ENCODE assay signal across 1 cellular context in the genomic region with DNA sequence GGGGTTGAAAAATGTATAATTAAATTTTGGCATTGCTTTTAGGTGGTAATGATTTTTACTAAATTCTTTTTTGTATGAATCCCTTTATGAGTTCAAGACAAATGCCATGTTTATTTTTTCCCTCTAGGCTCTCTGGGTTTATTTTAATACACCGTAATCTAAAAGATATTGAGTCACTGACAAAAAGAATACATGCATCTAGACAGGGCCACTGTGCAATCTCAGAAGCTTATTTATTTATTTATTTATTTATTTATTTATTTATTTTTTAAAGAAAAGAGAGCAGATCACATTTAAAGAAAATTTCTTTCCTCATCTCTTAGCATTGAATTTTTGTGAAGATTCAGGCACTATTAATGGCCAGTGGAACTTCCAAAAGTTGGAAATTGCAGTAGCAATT.
A peak's percentile ranks its signal among the peaks of the same experiment; 100 is the strongest.
TF ChIP-seq lines count a peak whose summit lies in the region.

No MANE protein-coding gene starts in this region.

TF ChIP-seq in HEK293, 187 proteins besides CTCF, POLR2A, EP300 and RAD21 (continued from another document):
- TF ChIP-seq, protein P1, sequence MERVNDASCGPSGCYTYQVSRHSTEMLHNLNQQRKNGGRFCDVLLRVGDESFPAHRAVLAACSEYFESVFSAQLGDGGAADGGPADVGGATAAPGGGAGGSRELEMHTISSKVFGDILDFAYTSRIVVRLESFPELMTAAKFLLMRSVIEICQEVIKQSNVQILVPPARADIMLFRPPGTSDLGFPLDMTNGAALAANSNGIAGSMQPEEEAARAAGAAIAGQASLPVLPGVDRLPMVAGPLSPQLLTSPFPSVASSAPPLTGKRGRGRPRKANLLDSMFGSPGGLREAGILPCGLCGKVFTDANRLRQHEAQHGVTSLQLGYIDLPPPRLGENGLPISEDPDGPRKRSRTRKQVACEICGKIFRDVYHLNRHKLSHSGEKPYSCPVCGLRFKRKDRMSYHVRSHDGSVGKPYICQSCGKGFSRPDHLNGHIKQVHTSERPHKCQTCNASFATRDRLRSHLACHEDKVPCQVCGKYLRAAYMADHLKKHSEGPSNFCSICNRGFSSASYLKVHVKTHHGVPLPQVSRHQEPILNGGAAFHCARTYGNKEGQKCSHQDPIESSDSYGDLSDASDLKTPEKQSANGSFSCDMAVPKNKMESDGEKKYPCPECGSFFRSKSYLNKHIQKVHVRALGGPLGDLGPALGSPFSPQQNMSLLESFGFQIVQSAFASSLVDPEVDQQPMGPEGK (tag by site-specific recombination; IDR thresholded peaks at IDR 0.05) = no peak
- TF ChIP-seq, protein P2, sequence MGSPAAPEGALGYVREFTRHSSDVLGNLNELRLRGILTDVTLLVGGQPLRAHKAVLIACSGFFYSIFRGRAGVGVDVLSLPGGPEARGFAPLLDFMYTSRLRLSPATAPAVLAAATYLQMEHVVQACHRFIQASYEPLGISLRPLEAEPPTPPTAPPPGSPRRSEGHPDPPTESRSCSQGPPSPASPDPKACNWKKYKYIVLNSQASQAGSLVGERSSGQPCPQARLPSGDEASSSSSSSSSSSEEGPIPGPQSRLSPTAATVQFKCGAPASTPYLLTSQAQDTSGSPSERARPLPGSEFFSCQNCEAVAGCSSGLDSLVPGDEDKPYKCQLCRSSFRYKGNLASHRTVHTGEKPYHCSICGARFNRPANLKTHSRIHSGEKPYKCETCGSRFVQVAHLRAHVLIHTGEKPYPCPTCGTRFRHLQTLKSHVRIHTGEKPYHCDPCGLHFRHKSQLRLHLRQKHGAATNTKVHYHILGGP (tag by site-specific recombination; IDR thresholded peaks at IDR 0.05) = no peak
- TF ChIP-seq, protein P3, sequence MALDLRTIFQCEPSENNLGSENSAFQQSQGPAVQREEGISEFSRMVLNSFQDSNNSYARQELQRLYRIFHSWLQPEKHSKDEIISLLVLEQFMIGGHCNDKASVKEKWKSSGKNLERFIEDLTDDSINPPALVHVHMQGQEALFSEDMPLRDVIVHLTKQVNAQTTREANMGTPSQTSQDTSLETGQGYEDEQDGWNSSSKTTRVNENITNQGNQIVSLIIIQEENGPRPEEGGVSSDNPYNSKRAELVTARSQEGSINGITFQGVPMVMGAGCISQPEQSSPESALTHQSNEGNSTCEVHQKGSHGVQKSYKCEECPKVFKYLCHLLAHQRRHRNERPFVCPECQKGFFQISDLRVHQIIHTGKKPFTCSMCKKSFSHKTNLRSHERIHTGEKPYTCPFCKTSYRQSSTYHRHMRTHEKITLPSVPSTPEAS (tag by site-specific recombination; IDR thresholded peaks at IDR 0.05) = no peak
- peak; percentile 21; the same call in 1 of the 2 replicates for TF ChIP-seq ZNF623 (tag by site-specific recombination; IDR thresholded peaks at IDR 0.05)
- TF ChIP-seq ZNF221 (tag by site-specific recombination; IDR thresholded peaks at IDR 0.05; ENCODE audit: borderline replicate concordance) = no peak
- TF ChIP-seq ZBTB8A (tag by site-specific recombination; IDR thresholded peaks at IDR 0.05) = peak; percentile 16; the same call in 1 of the 2 replicates
- TF ChIP-seq, protein P4, sequence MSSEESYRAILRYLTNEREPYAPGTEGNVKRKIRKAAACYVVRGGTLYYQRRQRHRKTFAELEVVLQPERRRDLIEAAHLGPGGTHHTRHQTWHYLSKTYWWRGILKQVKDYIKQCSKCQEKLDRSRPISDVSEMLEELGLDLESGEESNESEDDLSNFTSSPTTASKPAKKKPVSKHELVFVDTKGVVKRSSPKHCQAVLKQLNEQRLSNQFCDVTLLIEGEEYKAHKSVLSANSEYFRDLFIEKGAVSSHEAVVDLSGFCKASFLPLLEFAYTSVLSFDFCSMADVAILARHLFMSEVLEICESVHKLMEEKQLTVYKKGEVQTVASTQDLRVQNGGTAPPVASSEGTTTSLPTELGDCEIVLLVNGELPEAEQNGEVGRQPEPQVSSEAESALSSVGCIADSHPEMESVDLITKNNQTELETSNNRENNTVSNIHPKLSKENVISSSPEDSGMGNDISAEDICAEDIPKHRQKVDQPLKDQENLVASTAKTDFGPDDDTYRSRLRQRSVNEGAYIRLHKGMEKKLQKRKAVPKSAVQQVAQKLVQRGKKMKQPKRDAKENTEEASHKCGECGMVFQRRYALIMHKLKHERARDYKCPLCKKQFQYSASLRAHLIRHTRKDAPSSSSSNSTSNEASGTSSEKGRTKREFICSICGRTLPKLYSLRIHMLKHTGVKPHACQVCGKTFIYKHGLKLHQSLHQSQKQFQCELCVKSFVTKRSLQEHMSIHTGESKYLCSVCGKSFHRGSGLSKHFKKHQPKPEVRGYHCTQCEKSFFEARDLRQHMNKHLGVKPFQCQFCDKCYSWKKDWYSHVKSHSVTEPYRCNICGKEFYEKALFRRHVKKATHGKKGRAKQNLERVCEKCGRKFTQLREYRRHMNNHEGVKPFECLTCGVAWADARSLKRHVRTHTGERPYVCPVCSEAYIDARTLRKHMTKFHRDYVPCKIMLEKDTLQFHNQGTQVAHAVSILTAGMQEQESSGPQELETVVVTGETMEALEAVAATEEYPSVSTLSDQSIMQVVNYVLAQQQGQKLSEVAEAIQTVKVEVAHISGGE (tag by site-specific recombination; conservative IDR thresholded peaks at IDR 0.05; ENCODE audit: low read depth) = peak; percentile 33; the same call in 1 of the 2 replicates
- TF ChIP-seq, protein P5, sequence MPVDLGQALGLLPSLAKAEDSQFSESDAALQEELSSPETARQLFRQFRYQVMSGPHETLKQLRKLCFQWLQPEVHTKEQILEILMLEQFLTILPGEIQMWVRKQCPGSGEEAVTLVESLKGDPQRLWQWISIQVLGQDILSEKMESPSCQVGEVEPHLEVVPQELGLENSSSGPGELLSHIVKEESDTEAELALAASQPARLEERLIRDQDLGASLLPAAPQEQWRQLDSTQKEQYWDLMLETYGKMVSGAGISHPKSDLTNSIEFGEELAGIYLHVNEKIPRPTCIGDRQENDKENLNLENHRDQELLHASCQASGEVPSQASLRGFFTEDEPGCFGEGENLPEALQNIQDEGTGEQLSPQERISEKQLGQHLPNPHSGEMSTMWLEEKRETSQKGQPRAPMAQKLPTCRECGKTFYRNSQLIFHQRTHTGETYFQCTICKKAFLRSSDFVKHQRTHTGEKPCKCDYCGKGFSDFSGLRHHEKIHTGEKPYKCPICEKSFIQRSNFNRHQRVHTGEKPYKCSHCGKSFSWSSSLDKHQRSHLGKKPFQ (tag by site-specific recombination; IDR thresholded peaks at IDR 0.05) = no peak
- no peak for TF ChIP-seq ZNF558 (tag by site-specific recombination; IDR thresholded peaks at IDR 0.05)
- TF ChIP-seq ZNF426 (tag by site-specific recombination; IDR thresholded peaks at IDR 0.05) = peak; percentile 62
- TF ChIP-seq ZNF350 (tag by site-specific recombination; IDR thresholded peaks at IDR 0.05) = no peak
- TF ChIP-seq ZNF394 (tag by site-specific recombination; IDR thresholded peaks at IDR 0.05; ENCODE audit: borderline replicate concordance) = peak; percentile 67; the same call in 1 of the 2 replicates
- no peak for TF ChIP-seq BCL11B (tag by site-specific recombination; IDR thresholded peaks at IDR 0.05; ENCODE audit: low read depth)
- no peak for TF ChIP-seq ZNF366 (tag by site-specific recombination; conservative IDR thresholded peaks at IDR 0.05)
- TF ChIP-seq KLF10 (tag by site-specific recombination; IDR thresholded peaks at IDR 0.05) = no peak
